In the genomic region with DNA sequence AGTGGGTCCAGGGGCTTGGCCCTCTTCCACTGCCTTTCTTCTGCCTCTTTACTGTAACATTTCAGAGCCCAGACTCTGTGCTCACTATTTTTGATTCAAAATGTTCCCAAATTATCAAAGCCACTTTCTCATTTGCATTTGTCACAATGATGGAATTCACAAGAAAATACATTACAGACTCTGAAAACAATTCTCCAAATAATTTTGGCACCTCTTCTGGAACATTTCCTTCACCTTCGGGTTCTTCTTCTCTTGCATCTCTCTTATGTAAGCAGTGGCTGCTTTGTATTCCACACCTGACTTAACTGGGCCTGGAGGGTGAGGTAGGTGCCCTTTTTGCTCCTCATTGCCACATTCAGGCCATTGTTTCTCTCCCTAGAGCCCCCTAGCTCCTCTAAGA, we compare ENCODE assay signal across 27 cellular contexts.
"Had no signal": no experiment of that assay in that cellular context is flagged by ENCODE, and none has a peak within 500 bp of the region (broad histone marks: within the 10 kb centered on the region; RNA-seq: fewer than 3 reads in every experiment).

No MANE protein-coding gene starts in this region.

- ATAC-seq: activated CD4-positive, CD25-positive, alpha-beta regulatory T cell treated with anti-CD3 and anti-CD28 coated beads, Interleukin-2, amount 50 U/mL, for 24 hours; activated CD8-positive, alpha-beta memory T cell treated with anti-CD3 and anti-CD28 coated beads, Interleukin-2, amount 10 ng/mL, durations not matched to agents 7 days and 5 days; activated CD8-positive, alpha-beta T cell treated with anti-CD3 and anti-CD28 coated beads, Interleukin-2, amount 10 ng/mL, durations not matched to agents 7 days and 5 days; activated naive CD8-positive, alpha-beta T cell treated with anti-CD3 and anti-CD28 coated beads, Interleukin-2, amount 50 U/mL, for 24 hours; esophagus mucosa; T-helper 17 cell had no signal

- DNase-seq: activated B cell treated with CpG ODN at 0.5 μM for 24 hours; activated CD4-positive, alpha-beta memory T cell treated with anti-CD3 and anti-CD28 coated beads for 36 hours; activated CD4-positive, alpha-beta T cell treated with anti-CD3 and anti-CD28 coated beads for 48 hours; activated CD4-positive, alpha-beta T cell treated with anti-CD3 and anti-CD28 coated beads, Interleukin-2, amount 50 U/mL, for 1 hour; activated CD8-positive, alpha-beta memory T cell treated with anti-CD3 and anti-CD28 coated beads, Interleukin-2, amount 10 ng/mL, durations not matched to agents 7 days and 5 days; activated CD8-positive, alpha-beta memory T cell treated with anti-CD3 and anti-CD28 coated beads, Interleukin-2, amount 50 U/mL, for 4 hours; activated CD8-positive, alpha-beta T cell treated with anti-CD3 and anti-CD28 coated beads, Interleukin-2, amount 10 ng/mL, durations not matched to agents 7 days and 5 days; activated effector memory CD4-positive, alpha-beta T cell treated with anti-CD3 and anti-CD28 coated beads, Interleukin-2, amount 50 U/mL, for 16 hours; activated naive CD4-positive, alpha-beta T cell treated with anti-CD3 and anti-CD28 coated beads for 36 hours; activated naive CD8-positive, alpha-beta T cell treated with anti-CD3 and anti-CD28 coated beads for 36 hours; activated naive CD8-positive, alpha-beta T cell treated with anti-CD3 and anti-CD28 coated beads, Interleukin-2, amount 50 U/mL, for 24 hours; activated T-cell treated with anti-CD3 and anti-CD28 coated beads, Interleukin-2, amount 50 U/mL, for 1 hour; activated T-cell treated with anti-CD3 and anti-CD28 coated beads, Interleukin-2, amount 50 U/mL, for 48 hours; adrenal gland; amygdala; effector memory CD4-positive, alpha-beta T cell; endodermal cell; foreskin fibroblast; T-helper 1 cell; T-helper 17 cell; T1000; WERI-Rb-1 had no signal

- H3K4me3 ChIP-seq: adrenal gland, ascending aorta, breast epithelium, cardiac muscle cell had no signal

- H3K27ac ChIP-seq: adrenal gland, ascending aorta, breast epithelium, cardiac muscle cell, WERI-Rb-1 had no signal

- H3K27me3 ChIP-seq: adrenal gland, ascending aorta, breast epithelium, cardiac muscle cell had no signal
